In genomic region chrX:119880552-119881437, GRCh38 we compare ENCODE assay signal across 8 cellular contexts. TPM values are rescaled to one million over a fixed set of nuclear protein-coding genes. Genes with fewer than 3 reads are reported as not detected.
DNase-seq lines count a peak whose midpoint lies in the region; ATAC-seq and TF ChIP-seq lines count a peak whose summit lies in the region.

No MANE protein-coding gene starts in this region.

- CTCF ChIA-PET in Caco-2 (lab: Charles Lee): interaction anchor here (0.7 to 1.0 kb wide), 2 partner anchors 89 to 154 kb away, joined by 3 to 5 read pairs; partner anchors contain the start of gene RPL39

- no peaks in the 10 kb centered on the region; the same call in 1 of the 2 replicates for H3K4me1 ChIP-seq in Caco-2

- peak; percentile 36 to 73 for TF ChIP-seq CTCF in Caco-2 (IDR thresholded peaks at IDR 0.05; ENCODE audit: insufficient read depth in 1 of 2, low read depth in 1 of 2, low read length in 1 of 2, severe bottlenecking in 1 of 2, unreplicated experiment in 1 of 2)
- TF ChIP-seq CTCF in retinal pigment epithelial cell (conservative IDR thresholded peaks at IDR 0.05; ENCODE audit: low read depth, low read length): peak; percentile 77

- H3K36me3 ChIP-seq in Caco-2 (ENCODE audit: control insufficient read depth, insufficient read depth, low read length): no peaks in the 10 kb centered on the region

- intact Hi-C loops in Caco-2 (cut with micrococcal nuclease; ENCODE audit: unreplicated experiment): loop anchor here (2.0 kb wide), 1 partner anchor 90 kb away; the partner anchor contains the start of gene RPL39
- intact Hi-C loops in activated T-helper 1 cell treated with anti-CD3 and anti-CD28 coated beads, Interleukin-12 subunit alpha, Interleukin-12 subunit beta, Interleukin-2, Interleukin-4 antibody, amounts not matched to agents 30 ng/mL and 10 ng/mL and 1 ng/mL, durations not matched to agents 14 hours and 24 hours and 36 hours (cut with micrococcal nuclease): loop anchor here (1.0 to 2.0 kb wide), 3 partner anchors 9 to 364 kb away; partner anchors contain the start of genes NDUFA1, RNF113A and RPL39

- no peaks in the 10 kb centered on the region for H3K9me3 ChIP-seq in Caco-2

- peaks cover 22% of the 10 kb centered on the region for H3K36me3 Mint-ChIP-seq in Caco-2 (ENCODE audit: insufficient read depth, unreplicated experiment)
- H3K36me3 Mint-ChIP-seq in activated T-helper 1 cell treated with anti-CD3 and anti-CD28 coated beads, Interleukin-12 subunit alpha, Interleukin-12 subunit beta, Interleukin-2, Interleukin-4 antibody, amounts not matched to agents 30 ng/mL and 10 ng/mL and 1 ng/mL, durations not matched to agents 14 hours and 24 hours and 36 hours (ENCODE audit: low read depth): peaks cover 8% of the 10 kb centered on the region

- no peaks in the 10 kb centered on the region for H3K27me3 Mint-ChIP-seq in Caco-2 (ENCODE audit: insufficient read depth, unreplicated experiment)
- no peaks in the 10 kb centered on the region for H3K27me3 Mint-ChIP-seq in activated T-helper 1 cell treated with anti-CD3 and anti-CD28 coated beads, Interleukin-12 subunit alpha, Interleukin-12 subunit beta, Interleukin-2, Interleukin-4 antibody, amounts not matched to agents 30 ng/mL and 10 ng/mL and 1 ng/mL, durations not matched to agents 14 hours and 24 hours and 36 hours (ENCODE audit: insufficient read depth)

- no peak overlapping the region for H3K4me3 Mint-ChIP-seq in Caco-2 (ENCODE audit: unreplicated experiment)
- no peak overlapping the region for H3K4me3 Mint-ChIP-seq in activated T-helper 1 cell treated with anti-CD3 and anti-CD28 coated beads, Interleukin-12 subunit alpha, Interleukin-12 subunit beta, Interleukin-2, Interleukin-4 antibody, amounts not matched to agents 30 ng/mL and 10 ng/mL and 1 ng/mL, durations not matched to agents 14 hours and 24 hours and 36 hours

- ATAC-seq in GM18870 (IDR thresholded peaks at IDR 0.05; ENCODE audit: unreplicated experiment) (peak; percentile 78), HG03159 (IDR thresholded peaks at IDR 0.05; ENCODE audit: unreplicated experiment) (peak; percentile 83)

- H3K9me3 Mint-ChIP-seq in Caco-2 (ENCODE audit: unreplicated experiment): no peaks in the 10 kb centered on the region
- H3K9me3 Mint-ChIP-seq in activated T-helper 1 cell treated with anti-CD3 and anti-CD28 coated beads, Interleukin-12 subunit alpha, Interleukin-12 subunit beta, Interleukin-2, Interleukin-4 antibody, amounts not matched to agents 30 ng/mL and 10 ng/mL and 1 ng/mL, durations not matched to agents 14 hours and 24 hours and 36 hours: no peaks in the 10 kb centered on the region

- H3K27me3 ChIP-seq in Caco-2 (replicated peaks; ENCODE audit: control insufficient read depth, insufficient read depth, low read length): no peaks in the 10 kb centered on the region

- BruUV-seq in Caco-2 (replicated peaks; lab: Mats Ljungman, UMichigan): no TSS peak

- POLR2A ChIA-PET in Caco-2 (lab: Charles Lee): interaction anchor here (1.3 kb wide), 1 partner anchor 89 kb away, joined by 6 read pairs; the partner anchor contains the start of gene RPL39

- H3K4me3 ChIP-seq in Caco-2 (ENCODE audit: low read depth, low read length) (no peak overlapping the region), retinal pigment epithelial cell (ENCODE audit: low read length) (no peak overlapping the region)

- peak overlapping the region; percentile 37 for H3K27ac Mint-ChIP-seq in Caco-2 (ENCODE audit: unreplicated experiment)
- H3K27ac Mint-ChIP-seq in activated T-helper 1 cell treated with anti-CD3 and anti-CD28 coated beads, Interleukin-12 subunit alpha, Interleukin-12 subunit beta, Interleukin-2, Interleukin-4 antibody, amounts not matched to agents 30 ng/mL and 10 ng/mL and 1 ng/mL, durations not matched to agents 14 hours and 24 hours and 36 hours: peak overlapping the region; percentile 79

- peak; percentile 57 to 68 for DNase-seq in Caco-2
- DNase-seq in NOMO-1 treated with DMSO at 0.1 percent for 48 hours (lab: John Stamatoyannopoulos, UW; ENCODE audit: unreplicated experiment): peak; percentile 47
- DNase-seq in activated T-helper 1 cell treated with anti-CD3 and anti-CD28 coated beads, Interleukin-12 subunit alpha, Interleukin-12 subunit beta, Interleukin-2, Interleukin-4 antibody, amounts not matched to agents 30 ng/mL and 10 ng/mL and 1 ng/mL, durations not matched to agents 14 hours and 24 hours and 36 hours (ENCODE audit: low spot score): no peak
- peak; percentile 53 for DNase-seq in glomerular visceral epithelial cell (ENCODE audit: extremely low spot score)
- no peak for DNase-seq in retinal pigment epithelial cell (ENCODE audit: low read depth)
- DNase-seq in COR-L47 (lab: John Stamatoyannopoulos, UW): no peak

- H3K4me1 Mint-ChIP-seq in Caco-2 (ENCODE audit: low read depth, unreplicated experiment): no peaks in the 10 kb centered on the region
- peaks cover 12% of the 10 kb centered on the region for H3K4me1 Mint-ChIP-seq in activated T-helper 1 cell treated with anti-CD3 and anti-CD28 coated beads, Interleukin-12 subunit alpha, Interleukin-12 subunit beta, Interleukin-2, Interleukin-4 antibody, amounts not matched to agents 30 ng/mL and 10 ng/mL and 1 ng/mL, durations not matched to agents 14 hours and 24 hours and 36 hours (ENCODE audit: low read depth)

RNA-seq across cellular contexts. Expression of gene NDUFA1, which starts 9.2 kb away (rescaled TPM):
- total RNA-seq in Caco-2 (2022): 82.6 and 83.6 TPM in 2 replicates
- total RNA-seq in activated T-helper 1 cell treated with anti-CD3 and anti-CD28 coated beads, Interleukin-12 subunit alpha, Interleukin-12 subunit beta, Interleukin-2, Interleukin-4 antibody, amounts not matched to agents 30 ng/mL and 10 ng/mL and 1 ng/mL, durations not matched to agents 14 hours and 24 hours and 36 hours: 71.2 and 72.8 TPM in 2 replicates

RNA-seq across cellular contexts. Expression of gene RNF113A, which starts 9.3 kb away (rescaled TPM):
- 12.7 and 13.3 TPM in 2 replicates for total RNA-seq in Caco-2 (2022)
- 28.8 and 29.7 TPM in 2 replicates for total RNA-seq in activated T-helper 1 cell treated with anti-CD3 and anti-CD28 coated beads, Interleukin-12 subunit alpha, Interleukin-12 subunit beta, Interleukin-2, Interleukin-4 antibody, amounts not matched to agents 30 ng/mL and 10 ng/mL and 1 ng/mL, durations not matched to agents 14 hours and 24 hours and 36 hours

RNA-seq across cellular contexts. Expression of gene AKAP14, which starts 14.9 kb away (rescaled TPM):
- not detected in 2 replicates for total RNA-seq in Caco-2 (2022)
- total RNA-seq in activated T-helper 1 cell treated with anti-CD3 and anti-CD28 coated beads, Interleukin-12 subunit alpha, Interleukin-12 subunit beta, Interleukin-2, Interleukin-4 antibody, amounts not matched to agents 30 ng/mL and 10 ng/mL and 1 ng/mL, durations not matched to agents 14 hours and 24 hours and 36 hours: not detected in 2 replicates

RNA-seq across cellular contexts. Expression of gene UPF3B, which starts 28.0 kb away (rescaled TPM):
- 18.4 and 19.0 TPM in 2 replicates for total RNA-seq in Caco-2 (2022)
- total RNA-seq in activated T-helper 1 cell treated with anti-CD3 and anti-CD28 coated beads, Interleukin-12 subunit alpha, Interleukin-12 subunit beta, Interleukin-2, Interleukin-4 antibody, amounts not matched to agents 30 ng/mL and 10 ng/mL and 1 ng/mL, durations not matched to agents 14 hours and 24 hours and 36 hours: 11.0 and 13.0 TPM in 2 replicates

Comparison
In these comparisons a context has a peak if more than half of its experiments do, and no peak if none do; other contexts are left out.
1. DNase-seq: peak in Caco-2 (2 of 2), NOMO-1 treated with DMSO at 0.1 percent for 48 hours (single experiment) and glomerular visceral epithelial cell (single experiment); none in activated T-helper 1 cell treated with anti-CD3 and anti-CD28 coated beads, Interleukin-12 subunit alpha, Interleukin-12 subunit beta, Interleukin-2, Interleukin-4 antibody, amounts not matched to agents 30 ng/mL and 10 ng/mL and 1 ng/mL, durations not matched to agents 14 hours and 24 hours and 36 hours (single experiment), retinal pigment epithelial cell (single experiment) and COR-L47 (single experiment).